ENCODE assay signal across 17 cellular contexts in the genomic region with DNA sequence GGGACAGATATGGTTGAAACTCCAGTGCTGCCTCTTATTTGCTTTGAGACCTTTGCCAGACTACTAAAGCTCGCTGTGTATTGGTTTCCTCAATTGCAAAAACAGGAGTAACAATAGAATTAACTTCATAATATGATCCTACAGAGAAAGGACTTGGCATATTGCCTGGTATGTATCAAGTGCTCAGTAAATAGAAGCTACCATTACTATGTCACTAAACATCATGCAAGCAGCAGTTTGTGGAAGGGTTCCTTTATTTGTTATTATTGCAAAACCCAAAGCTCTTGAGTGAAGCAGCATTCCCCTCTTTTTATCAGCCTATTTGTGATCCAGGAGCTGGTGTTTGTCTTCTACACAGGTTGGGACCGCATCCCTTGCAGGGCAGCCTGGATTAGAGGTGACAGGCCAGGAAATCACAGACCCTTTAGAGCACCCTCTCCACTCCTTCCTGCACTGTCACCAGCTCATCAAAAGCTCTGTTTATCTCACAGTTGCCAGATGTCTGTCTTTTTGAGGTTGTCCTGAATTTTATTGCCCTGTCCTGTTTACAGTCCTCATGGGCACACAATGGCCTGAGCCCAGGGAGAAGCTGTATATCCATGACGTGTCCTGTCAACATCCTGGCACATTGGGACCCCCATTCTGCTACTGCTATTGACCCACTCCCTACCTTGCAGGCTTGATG.
DNase-seq lines count a peak whose midpoint lies in the region; ATAC-seq and TF ChIP-seq lines count a peak whose summit lies in the region.
"Had no signal": no experiment of that assay in that cellular context is flagged by ENCODE, and none has a peak within 500 bp of the region (broad histone marks: within the 10 kb centered on the region; RNA-seq: fewer than 3 reads in every experiment).

No MANE protein-coding gene starts in this region.

- intact Hi-C loops in left lung (cut with DNase I) = no loop called here

- H3K9me3 Mint-ChIP-seq in natural killer cell treated with Interleukin-12 subunit alpha and Interleukin-12 subunit beta and Interleukin-15 and Interleukin-18, amount 100 ng/mL, for 72 hours = no peaks in the 10 kb centered on the region
- H3K9me3 Mint-ChIP-seq: WTC11 had no signal

- no peaks in the 10 kb centered on the region for H3K36me3 Mint-ChIP-seq in natural killer cell treated with Interleukin-12 subunit alpha and Interleukin-12 subunit beta and Interleukin-15 and Interleukin-18, amount 100 ng/mL, for 72 hours
- H3K36me3 Mint-ChIP-seq: WTC11 had no signal

- peaks cover 0 to 7% of the 10 kb centered on the region in 2 donors for H3K4me1 ChIP-seq in left lung
- H3K4me1 ChIP-seq: sigmoid colon had no signal

- ATAC-seq in left lung = peak; percentile 46
- no peak for ATAC-seq in GM21786 (IDR thresholded peaks at IDR 0.05; ENCODE audit: unreplicated experiment)
- ATAC-seq in GM21447 (IDR thresholded peaks at IDR 0.05; ENCODE audit: unreplicated experiment) = no peak
- ATAC-seq in natural killer cell treated with Interleukin-12 subunit alpha and Interleukin-12 subunit beta and Interleukin-15 and Interleukin-18, amount 100 ng/mL, for 72 hours = no peak
- ATAC-seq in HG03354 (IDR thresholded peaks at IDR 0.05; ENCODE audit: poor library complexity, severe bottlenecking, unreplicated experiment) = no peak
- ATAC-seq: WTC11 had no signal

- peak; percentile 93 for DNase-seq in DMS79 (lab: John Stamatoyannopoulos, UW)
- DNase-seq in NCI-H187 treated with DMSO at 0.1 percent for 48 hours (lab: John Stamatoyannopoulos, UW) = peak; percentile 67
- peak; percentile 99 for DNase-seq in NCI-H748 (lab: John Stamatoyannopoulos, UW; ENCODE audit: unreplicated experiment)
- no peak for DNase-seq in left lung
- no peak for DNase-seq in natural killer cell treated with Interleukin-12 subunit alpha and Interleukin-12 subunit beta and Interleukin-15 and Interleukin-18, amount 100 ng/mL, for 72 hours (ENCODE audit: low spot score)
- DNase-seq: effector CD8-positive, alpha-beta T cell; GF-D8; NCI-H526; sigmoid colon; substantia nigra; T-helper 1 cell had no signal

- H3K4me1 Mint-ChIP-seq in natural killer cell treated with Interleukin-12 subunit alpha and Interleukin-12 subunit beta and Interleukin-15 and Interleukin-18, amount 100 ng/mL, for 72 hours (ENCODE audit: low read depth in 2 of 2) = no peaks in the 10 kb centered on the region

- no peaks in the 10 kb centered on the region for H3K9me3 ChIP-seq in left lung
- H3K9me3 ChIP-seq: neutrophil, sigmoid colon had no signal

- H3K4me3 ChIP-seq in left lung = no peak overlapping the region
- H3K4me3 ChIP-seq: cardiac muscle cell, sigmoid colon had no signal

- no peak for TF ChIP-seq CTCF in left lung (IDR thresholded peaks at IDR 0.05)

- H3K27ac Mint-ChIP-seq in natural killer cell treated with Interleukin-12 subunit alpha and Interleukin-12 subunit beta and Interleukin-15 and Interleukin-18, amount 100 ng/mL, for 72 hours = no peak overlapping the region
- H3K27ac Mint-ChIP-seq: WTC11 had no signal

- no peak overlapping the region for H3K4me3 Mint-ChIP-seq in natural killer cell treated with Interleukin-12 subunit alpha and Interleukin-12 subunit beta and Interleukin-15 and Interleukin-18, amount 100 ng/mL, for 72 hours
- H3K4me3 Mint-ChIP-seq: WTC11 had no signal

- peaks cover 11 to 31% of the 10 kb centered on the region in 2 donors for H3K27me3 Mint-ChIP-seq in natural killer cell treated with Interleukin-12 subunit alpha and Interleukin-12 subunit beta and Interleukin-15 and Interleukin-18, amount 100 ng/mL, for 72 hours

- no peak overlapping the region for H3K27ac ChIP-seq in left lung
- H3K27ac ChIP-seq: cardiac muscle cell, neutrophil, sigmoid colon had no signal

- no peaks in the 10 kb centered on the region for H3K27me3 ChIP-seq in left lung
- H3K27me3 ChIP-seq: cardiac muscle cell, sigmoid colon had no signal

- H3K36me3 ChIP-seq in left lung = no peaks in the 10 kb centered on the region
- H3K36me3 ChIP-seq: cardiac muscle cell, neutrophil, sigmoid colon had no signal

Comparison
In these comparisons a context has a peak if more than half of its experiments do, and no peak if none do; other contexts are left out.
1. DNase-seq: peak in DMS79 (single experiment), NCI-H187 treated with DMSO at 0.1 percent for 48 hours (single experiment) and NCI-H748 (single experiment); none in left lung (0 of 2) and natural killer cell treated with Interleukin-12 subunit alpha and Interleukin-12 subunit beta and Interleukin-15 and Interleukin-18, amount 100 ng/mL, for 72 hours (single experiment).